In genomic region chr5:172854958-172855357, GRCh38 we compare ENCODE assay signal across 11 cellular contexts. TPM values are rescaled to one million over a fixed set of nuclear protein-coding genes. Genes with fewer than 3 reads are reported as not detected.
DNase-seq lines count a peak whose midpoint lies in the region; ATAC-seq and TF ChIP-seq lines count a peak whose summit lies in the region.
"Had no signal": no experiment of that assay in that cellular context is flagged by ENCODE, and none has a peak within 500 bp of the region (broad histone marks: within the 10 kb centered on the region; RNA-seq: fewer than 3 reads in every experiment).

No MANE protein-coding gene starts in this region.

- intact Hi-C loops in activated CD4-positive, alpha-beta T cell treated with anti-CD3 and anti-CD28 coated beads, Interleukin-2, amount 10 ng/mL, durations not matched to agents 24 days and 14 days (cut with micrococcal nuclease): no loop called here
- intact Hi-C loops in colonic mucosa (cut with DNase I): no loop called here
- intact Hi-C loops in tibial artery (cut with DNase I; ENCODE audit: low total_unique reads): loop anchor here (5.0 kb wide), 1 partner anchor 53 kb away; no protein-coding TSS in a partner anchor

- H3K27ac ChIP-seq in colonic mucosa: peak overlapping the region; percentile 42
- H3K27ac ChIP-seq in tibial artery: peak overlapping the region; percentile 89 to 90

- H3K4me1 Mint-ChIP-seq in activated CD4-positive, alpha-beta T cell treated with anti-CD3 and anti-CD28 coated beads, Interleukin-2, amount 10 ng/mL, durations not matched to agents 24 days and 14 days: peaks cover 23% of the 10 kb centered on the region
- peaks cover 35 to 75% (median 73%) of the 10 kb centered on the region in 4 donors for H3K4me1 Mint-ChIP-seq in naive thymus-derived CD8-positive, alpha-beta T cell

- ATAC-seq in naive thymus-derived CD8-positive, alpha-beta T cell: no peak
- ATAC-seq in HG02973 (IDR thresholded peaks at IDR 0.05; ENCODE audit: unreplicated experiment): no peak

- TF ChIP-seq CTCF in colonic mucosa (IDR thresholded peaks at IDR 0.05): no peak
- no peak for TF ChIP-seq CTCF in tibial artery (IDR thresholded peaks at IDR 0.05)

- peak overlapping the region; percentile 75 for H3K27ac Mint-ChIP-seq in activated CD4-positive, alpha-beta T cell treated with anti-CD3 and anti-CD28 coated beads, Interleukin-2, amount 10 ng/mL, durations not matched to agents 24 days and 14 days
- peak overlapping the region; percentile 53 to 93 (median 88) for H3K27ac Mint-ChIP-seq in naive thymus-derived CD8-positive, alpha-beta T cell
- H3K27ac Mint-ChIP-seq: endodermal cell had no signal

- no peak overlapping the region for H3K4me3 Mint-ChIP-seq in activated CD4-positive, alpha-beta T cell treated with anti-CD3 and anti-CD28 coated beads, Interleukin-2, amount 10 ng/mL, durations not matched to agents 24 days and 14 days
- peak overlapping the region in 5 of 10 donors; percentile 17 to 69 (median 43) for H3K4me3 Mint-ChIP-seq in naive thymus-derived CD8-positive, alpha-beta T cell
- H3K4me3 Mint-ChIP-seq: endodermal cell had no signal

- no peaks in the 10 kb centered on the region for H3K36me3 ChIP-seq in colonic mucosa
- no peaks in the 10 kb centered on the region for H3K36me3 ChIP-seq in tibial artery

- no peak for DNase-seq in activated CD4-positive, alpha-beta T cell treated with anti-CD3 and anti-CD28 coated beads, Interleukin-2, amount 10 ng/mL, durations not matched to agents 24 days and 14 days
- no peak for DNase-seq in activated CD4-positive, alpha-beta T cell treated with anti-CD3 and anti-CD28 coated beads, Interleukin-2, amount 50 U/mL, for 48 hours
- DNase-seq in colonic mucosa (no peak), tibial artery (no peak), NCI-H2227 (lab: John Stamatoyannopoulos, UW; ENCODE audit: unreplicated experiment) (no peak)
- no peak for DNase-seq in naive thymus-derived CD8-positive, alpha-beta T cell
- no peak for DNase-seq in stimulated activated naive CD4-positive, alpha-beta T cell (lab: John Stamatoyannopoulos, UW)
- DNase-seq: activated effector memory CD4-positive, alpha-beta T cell treated with Interleukin-2 at 50 U/mL for 16 hours; endodermal cell; NCI-H1417 treated with DMSO at 0.1 percent for 48 hours had no signal

- no peak overlapping the region for H3K4me3 ChIP-seq in colonic mucosa
- no peak overlapping the region for H3K4me3 ChIP-seq in tibial artery

- H3K9me3 ChIP-seq in colonic mucosa (no peaks in the 10 kb centered on the region), tibial artery (no peaks in the 10 kb centered on the region)

- peak overlapping the region in 1 of 2 donors; percentile 62 for H3K9ac ChIP-seq in colonic mucosa (ENCODE audit: low read depth in 2 of 2, low read length in 2 of 2)

- POLR2A ChIA-PET in naive thymus-derived CD8-positive, alpha-beta T cell (lab: Charles Lee): no interaction called here

- no peaks in the 10 kb centered on the region for H3K27me3 ChIP-seq in colonic mucosa
- H3K27me3 ChIP-seq in tibial artery: no peaks in the 10 kb centered on the region

- H3K4me1 ChIP-seq in colonic mucosa: peaks cover 31% of the 10 kb centered on the region
- peaks cover 0 to 93% (median 69%) of the 10 kb centered on the region in 4 donors for H3K4me1 ChIP-seq in tibial artery

- peaks cover 2% of the 10 kb centered on the region for H3K36me3 Mint-ChIP-seq in activated CD4-positive, alpha-beta T cell treated with anti-CD3 and anti-CD28 coated beads, Interleukin-2, amount 10 ng/mL, durations not matched to agents 24 days and 14 days (ENCODE audit: low read depth)
- H3K36me3 Mint-ChIP-seq in naive thymus-derived CD8-positive, alpha-beta T cell: peaks cover 0 to 18% (median 3%) of the 10 kb centered on the region in 3 donors

- no peaks in the 10 kb centered on the region for H3K9me3 Mint-ChIP-seq in activated CD4-positive, alpha-beta T cell treated with anti-CD3 and anti-CD28 coated beads, Interleukin-2, amount 10 ng/mL, durations not matched to agents 24 days and 14 days
- no peaks in the 10 kb centered on the region for H3K9me3 Mint-ChIP-seq in naive thymus-derived CD8-positive, alpha-beta T cell
- H3K9me3 Mint-ChIP-seq: endodermal cell had no signal

- H3K27me3 Mint-ChIP-seq in activated CD4-positive, alpha-beta T cell treated with anti-CD3 and anti-CD28 coated beads, Interleukin-2, amount 10 ng/mL, durations not matched to agents 24 days and 14 days: no peaks in the 10 kb centered on the region
- no peaks in the 10 kb centered on the region for H3K27me3 Mint-ChIP-seq in naive thymus-derived CD8-positive, alpha-beta T cell

RNA-seq across cellular contexts. Expression of gene ERGIC1, which starts 20.9 kb away (rescaled TPM):
- 47.1 and 47.3 TPM in 2 replicates for total RNA-seq in activated CD4-positive, alpha-beta T cell treated with anti-CD3 and anti-CD28 coated beads, Interleukin-2, amount 10 ng/mL, durations not matched to agents 24 days and 14 days
- total RNA-seq in colonic mucosa: 100 to 1,000 TPM; 173 to 191 TPM
- total RNA-seq in naive thymus-derived CD8-positive, alpha-beta T cell: 10 to 100 TPM; 68.0 to 74.4 TPM
- 10 to 100 TPM; 18.4 to 23.8 (median 21.5) TPM for polyA plus RNA-seq in naive thymus-derived CD8-positive, alpha-beta T cell
